8 cellular contexts compared by ENCODE assay signal in genomic region chr17:34703533-34703932, GRCh38.
DNase-seq lines count a peak whose midpoint lies in the region; ATAC-seq, FAIRE-seq and TF ChIP-seq lines count a peak whose summit lies in the region.

No MANE protein-coding gene starts in this region.

- WGBS in GM12878 (ENCODE audit: insufficient coverage, insufficient replicate concordance, low lambda C conversion rate, missing lambda C conversion rate) = 2% methylated on average over 3 of the region's 3 CpGs
- 7% methylated on average over 2 of the region's 3 CpGs for WGBS in mesenchymal stem cell

- H2BK5ac ChIP-seq in mesenchymal stem cell (ENCODE audit: low read depth, low read length, poor library complexity, severe bottlenecking) = no peak overlapping the region

- TF ChIP-seq EP300 in GM12878 (IDR thresholded peaks at IDR 0.05; ENCODE audit: borderline replicate concordance in 1 of 2, control insufficient read depth in 1 of 2, low read depth in 2 of 2, low read length in 2 of 2) = no peak

- no peaks in the 10 kb centered on the region for H3K79me1 ChIP-seq in mesenchymal stem cell (replicated peaks; ENCODE audit: low read length, poor library complexity, severe bottlenecking)

- no peak overlapping the region for H2BK120ac ChIP-seq in mesenchymal stem cell (ENCODE audit: low read depth, low read length)

- H3K4me2 ChIP-seq in GM12878 (ENCODE audit: control insufficient read depth, insufficient read depth) (no peak overlapping the region), mesenchymal stem cell (ENCODE audit: low read length, poor library complexity, severe bottlenecking) (no peak overlapping the region)

- H2BK15ac ChIP-seq in mesenchymal stem cell (ENCODE audit: low read depth, poor library complexity, severe bottlenecking) = no peak overlapping the region

- H3K36me3 ChIP-seq in MG63 = no peaks in the 10 kb centered on the region
- H3K36me3 ChIP-seq in GM12878 (ENCODE audit: control insufficient read depth in 2 of 2, insufficient read depth in 2 of 2, low read length in 1 of 2) = no peaks in the 10 kb centered on the region
- H3K36me3 ChIP-seq in mesenchymal stem cell (ENCODE audit: control insufficient read depth in 1 of 2, insufficient read depth in 2 of 2, low read depth in 1 of 2, low read length in 2 of 2) = no peaks in the 10 kb centered on the region

- no peak overlapping the region for H4K91ac ChIP-seq in mesenchymal stem cell (ENCODE audit: low read length)

- H3K23ac ChIP-seq in mesenchymal stem cell (ENCODE audit: low read length in 2 of 2) = no peak overlapping the region

- H2AK5ac ChIP-seq in mesenchymal stem cell (ENCODE audit: low read length, severe bottlenecking) = no peak overlapping the region

- SMC1A ChIA-PET in GM12878 (lab: Charles Lee; ENCODE audit: uncharacterized antibody, unreplicated experiment) = interaction anchor here (0.7 kb wide), 1 partner anchor 298 kb away, joined by 3 read pairs; no protein-coding TSS in a partner anchor

- RAD21 ChIA-PET in GM12878 (lab: Charles Lee; ENCODE audit: unreplicated experiment) = no interaction called here

- no peak overlapping the region for H3K18ac ChIP-seq in mesenchymal stem cell (ENCODE audit: low read depth in 1 of 2, low read length in 2 of 2)

- H3K27me3 ChIP-seq in MG63 (peaks cover 3% of the 10 kb centered on the region), GM12878 (replicated peaks in 1 of 2; ENCODE audit: control insufficient read depth in 2 of 2, insufficient read depth in 2 of 2, low read length in 1 of 2) (no peaks in the 10 kb centered on the region), mesenchymal stem cell (ENCODE audit: control insufficient read depth in 1 of 2, insufficient read depth in 1 of 2, low read length in 2 of 2) (no peaks in the 10 kb centered on the region)

- no peak overlapping the region for H3K4me3 ChIP-seq in MG63
- H3K4me3 ChIP-seq in GM12878 = no peak overlapping the region
- no peak overlapping the region for H3K4me3 ChIP-seq in mesenchymal stem cell (ENCODE audit: insufficient read depth in 1 of 2, low read depth in 1 of 2, low read length in 2 of 2)

- H4K20me1 ChIP-seq in GM12878 (ENCODE audit: control insufficient read depth, insufficient read depth) = no peaks in the 10 kb centered on the region

- TF ChIP-seq POLR2A in GM12878 (IDR thresholded peaks at IDR 0.05; ENCODE audit: low read depth, low read length) = no peak

- DNase-seq in ELR (ENCODE audit: low read depth) (peak; percentile 42), MG63 (peak; percentile 27), GM12878 (ENCODE audit: low read depth, low spot score) (no peak), mesenchymal stem cell (peak; percentile 3), hepatic stellate cell (ENCODE audit: low spot score) (no peak)

- H2BK12ac ChIP-seq in mesenchymal stem cell (ENCODE audit: low read length in 2 of 2) = no peak overlapping the region

- H3K9me3 ChIP-seq in MG63 (no peaks in the 10 kb centered on the region), GM12878 (replicated peaks; ENCODE audit: control insufficient read depth, insufficient read depth, low read length) (no peaks in the 10 kb centered on the region), mesenchymal stem cell (ENCODE audit: control insufficient read depth, low read length) (no peaks in the 10 kb centered on the region)

- H3K14ac ChIP-seq in mesenchymal stem cell (ENCODE audit: low read length in 2 of 2) = no peak overlapping the region

- no peaks in the 10 kb centered on the region for H3K4me1 ChIP-seq in GM12878 (ENCODE audit: control insufficient read depth, insufficient read depth, low read length)
- no peaks in the 10 kb centered on the region for H3K4me1 ChIP-seq in mesenchymal stem cell (ENCODE audit: control insufficient read depth, insufficient read depth, low read depth, low read length)

- no peak for TF ChIP-seq CTCF in GM12878 (IDR thresholded peaks at IDR 0.05 in 2 of 3, conservative IDR thresholded peaks at IDR 0.05 in 1 of 3; ENCODE audit: control insufficient read depth in 2 of 3, extremely low read depth in 1 of 3, insufficient read depth in 1 of 3, low read depth in 3 of 3, low read length in 3 of 3)

- H4K8ac ChIP-seq in mesenchymal stem cell (ENCODE audit: low read length) = no peak overlapping the region

- no peaks in the 10 kb centered on the region for H3K79me2 ChIP-seq in GM12878 (ENCODE audit: control insufficient read depth, insufficient read depth, low read length)

- intact Hi-C loops in GM12878 (cut with micrococcal nuclease; ENCODE audit: unreplicated experiment) = loop anchor here (10.0 kb wide), 1 partner anchor 51 kb away; no protein-coding TSS in a partner anchor

- H2AFZ ChIP-seq in GM12878 (ENCODE audit: control insufficient read depth, low read depth, low read length) (no peak overlapping the region), mesenchymal stem cell (ENCODE audit: low read depth, low read length) (no peak overlapping the region)

- H3K27ac ChIP-seq in GM12878 (ENCODE audit: control insufficient read depth, insufficient read depth) (no peak overlapping the region), mesenchymal stem cell (ENCODE audit: low read length, poor library complexity, severe bottlenecking) (no peak overlapping the region)

- CTCF ChIA-PET in GM12878 (lab: Yijun Ruan, JAX) = no interaction called here

- H3K9ac ChIP-seq in GM12878 (ENCODE audit: control insufficient read depth, insufficient read depth, low read length) (no peak overlapping the region), mesenchymal stem cell (ENCODE audit: low read length) (no peak overlapping the region)

- ATAC-seq in GM12878 = no peak
- ATAC-seq in GM19397 (IDR thresholded peaks at IDR 0.05; ENCODE audit: unreplicated experiment) = no peak
- ATAC-seq in GM19452 (IDR thresholded peaks at IDR 0.05; ENCODE audit: unreplicated experiment) = no peak
- no peak for ATAC-seq in GM19395 (IDR thresholded peaks at IDR 0.05; ENCODE audit: unreplicated experiment)

- POLR2A ChIA-PET in GM12878 (lab: Charles Lee) = no interaction called here

- in situ Hi-C loops in GM12878 (cut with MboI) = no loop called here

- BruUV-seq in GM12878 (replicated peaks; lab: Mats Ljungman, UMichigan) = no TSS peak

- no peak for FAIRE-seq in GM12878 (lab: Jason Lieb, UNC)

- no peak for TF ChIP-seq RAD21 in GM12878 (IDR thresholded peaks at IDR 0.05; ENCODE audit: insufficient read depth, low read depth, low read length)

- no peak overlapping the region for H3K4ac ChIP-seq in mesenchymal stem cell (ENCODE audit: low read depth in 1 of 2, low read length in 2 of 2)

TF ChIP-seq in GM12878, 131 proteins besides CTCF, POLR2A, EP300 and RAD21:
- TF ChIP-seq SUZ12 (IDR thresholded peaks at IDR 0.05; ENCODE audit: unreplicated experiment) (no peak), PKNOX1 (IDR thresholded peaks at IDR 0.05) (no peak), REST (IDR thresholded peaks at IDR 0.05; ENCODE audit: low read depth, low read length) (peak; percentile 93), ATF7 (IDR thresholded peaks at IDR 0.05; ENCODE audit: low read depth) (no peak), IRF5 (IDR thresholded peaks at IDR 0.05; ENCODE audit: borderline replicate concordance) (no peak), IKZF2 (IDR thresholded peaks at IDR 0.05) (no peak), SRF (IDR thresholded peaks at IDR 0.05; ENCODE audit: low read depth in 2 of 2, low read length in 2 of 2) (no peak), HDAC6 (IDR thresholded peaks at IDR 0.05; ENCODE audit: unreplicated experiment) (no peak), CHD4 (IDR thresholded peaks at IDR 0.05) (no peak)

Comparison
In these comparisons a context has a peak if more than half of its experiments do, and no peak if none do; other contexts are left out.
1. DNase-seq: peak in ELR (single experiment), MG63 (single experiment) and mesenchymal stem cell (single experiment); none in GM12878 (single experiment) and hepatic stellate cell (single experiment).